Comparison of ENCODE assay signal across 24 cellular contexts in genomic region chr14:100314724-100315123, GRCh38. TPM values are rescaled to one million over a fixed set of nuclear protein-coding genes. Genes with fewer than 3 reads are reported as not detected.
"Had no signal": no experiment of that assay in that cellular context is flagged by ENCODE, and none has a peak within 500 bp of the region (broad histone marks: within the 10 kb centered on the region; RNA-seq: fewer than 3 reads in every experiment).

No MANE protein-coding gene starts in this region.

- H3K36me3 ChIP-seq: cardiac muscle cell, left ventricle myocardium inferior, ovary, right lobe of liver had no signal

- ATAC-seq: activated T-cell treated with anti-CD3 and anti-CD28 coated beads, Interleukin-2, amount 50 U/mL, for 72 hours; naive thymus-derived CD4-positive, alpha-beta T cell; right lobe of liver; T-helper 17 cell had no signal

- H3K9me3 ChIP-seq: left ventricle myocardium inferior, ovary, right lobe of liver had no signal

- H3K9me3 Mint-ChIP-seq: activated T-cell treated with anti-CD3 and anti-CD28 coated beads, Interleukin-2, amount 50 U/mL, for 72 hours; memory B cell; naive thymus-derived CD4-positive, alpha-beta T cell had no signal

- H3K36me3 Mint-ChIP-seq: activated naive CD8-positive, alpha-beta T cell; memory B cell; naive thymus-derived CD4-positive, alpha-beta T cell had no signal

- H3K27ac Mint-ChIP-seq: activated naive CD8-positive, alpha-beta T cell; activated T-cell treated with anti-CD3 and anti-CD28 coated beads, Interleukin-2, amount 50 U/mL, for 72 hours; memory B cell; T-helper 17 cell had no signal

- H3K27ac ChIP-seq: epithelial cell of prostate, left ventricle myocardium inferior, ovary, right lobe of liver, VCaP had no signal

- H3K27me3 ChIP-seq: cardiac muscle cell, ovary, right lobe of liver had no signal

- DNase-seq: activated CD4-positive, alpha-beta T cell treated with anti-CD3 and anti-CD28 coated beads for 1 hour; activated CD8-positive, alpha-beta memory T cell treated with anti-CD3 and anti-CD28 coated beads for 24 hours; activated CD8-positive, alpha-beta memory T cell treated with anti-CD3 and anti-CD28 coated beads, Interleukin-2, amount 50 U/mL, for 48 hours; activated gamma-delta T cell; activated T-cell treated with anti-CD3 and anti-CD28 coated beads, Interleukin-2, amount 50 U/mL, for 72 hours; dermis blood vessel endothelial cell; effector memory CD4-positive, alpha-beta T cell; head of caudate nucleus; left ventricle myocardium inferior; naive thymus-derived CD4-positive, alpha-beta T cell; ovary; right lobe of liver; small intestine; stimulated activated CD4-positive, alpha-beta T cell treated with anti-CD3 and anti-CD28 coated beads, Interleukin-15, amount 100 ng/mL, for 24 hours; stimulated activated CD4-positive, alpha-beta T cell treated with anti-CD3 and anti-CD28 coated beads, Interleukin-2, amount 100 ng/mL, for 48 hours; T-helper 17 cell had no signal

- H3K4me3 Mint-ChIP-seq: activated naive CD8-positive, alpha-beta T cell; activated T-cell treated with anti-CD3 and anti-CD28 coated beads, Interleukin-2, amount 50 U/mL, for 72 hours; memory B cell; naive thymus-derived CD4-positive, alpha-beta T cell; T-helper 17 cell had no signal

- H3K4me3 ChIP-seq: cardiac muscle cell, left ventricle myocardium inferior, ovary, right lobe of liver had no signal

- H3K27me3 Mint-ChIP-seq: activated naive CD8-positive, alpha-beta T cell; memory B cell; T-helper 17 cell had no signal

RNA-seq across cellular contexts. Expression of gene SLC25A47, which starts 8.4 kb away (rescaled TPM):
- total RNA-seq: activated T-cell treated with anti-CD3 and anti-CD28 coated beads, Interleukin-2, amount 50 U/mL, for 72 hours; cardiac muscle cell; chondrocyte; dermis blood vessel endothelial cell; frontal cortex; kidney epithelial cell; left ventricle myocardium inferior; naive thymus-derived CD4-positive, alpha-beta T cell; ovary; T-helper 17 cell had no signal
- polyA plus RNA-seq: naive thymus-derived CD4-positive, alpha-beta T cell; ovary had no signal
